ENCODE assay signal across 8 cellular contexts in genomic region chr1:110783292-110783918, GRCh38.
A peak's percentile ranks its signal among the peaks of the same experiment; 100 is the strongest.
DNase-seq lines count a peak whose midpoint lies in the region; ATAC-seq and TF ChIP-seq lines count a peak whose summit lies in the region.

No MANE protein-coding gene starts in this region.

- H3K9me3 ChIP-seq in thyroid gland = no peaks in the 10 kb centered on the region

- H3K4me3 Mint-ChIP-seq in naive B cell = peak overlapping the region in 4 of 8 donors; percentile 11 to 73 (median 34)

- H3K27me3 ChIP-seq in thyroid gland = no peaks in the 10 kb centered on the region

- H3K9me3 Mint-ChIP-seq in naive B cell = peaks cover 0 to 5% (median under 1%) of the 10 kb centered on the region in 7 donors

- H3K36me3 Mint-ChIP-seq in naive B cell = peaks cover 0 to under 1% of the 10 kb centered on the region in 2 donors

- 1 to 2% methylated on average over 5 of the region's 5 CpGs for WGBS in thyroid gland, 2 donors

- H3K27ac Mint-ChIP-seq in naive B cell = peak overlapping the region in 3 of 6 donors; percentile 22 to 64 (median 22)

- no peak for TF ChIP-seq POLR2A in thyroid gland (IDR thresholded peaks at IDR 0.05)

- H3K4me1 Mint-ChIP-seq in naive B cell = peaks cover 57 to 73% (median 58%) of the 10 kb centered on the region in 3 donors

- peak; percentile 62 to 96 (median 78) for TF ChIP-seq CTCF in thyroid gland (IDR thresholded peaks at IDR 0.05)

- intact Hi-C loops in thyroid gland (cut with DNase I) = loop anchor here (5.0 kb wide), 1 partner anchor 151 kb away; no protein-coding TSS in a partner anchor

- H3K4me3 ChIP-seq in thyroid gland (replicated peaks in 1 of 3) = no peak overlapping the region

- H3K27me3 Mint-ChIP-seq in naive B cell = peaks cover 0 to 10% (median 4%) of the 10 kb centered on the region in 3 donors

- H3K36me3 ChIP-seq in thyroid gland = no peaks in the 10 kb centered on the region

- H3K4me1 ChIP-seq in thyroid gland = no peaks in the 10 kb centered on the region

- peak; percentile 40 for DNase-seq in COLO668 (lab: John Stamatoyannopoulos, UW; ENCODE audit: unreplicated experiment)
- peak; percentile 19 for DNase-seq in HS-27A (ENCODE audit: low read depth)
- DNase-seq in NK-92 (lab: John Stamatoyannopoulos, UW; ENCODE audit: unreplicated experiment) = peak; percentile 8
- peak; percentile 35 for DNase-seq in activated CD8-positive, alpha-beta memory T cell treated with anti-CD3 and anti-CD28 coated beads, Interleukin-2, amount 50 U/mL, for 1 hour (ENCODE audit: extremely low read depth)
- peak; percentile 68 for DNase-seq in naive B cell
- peak; percentile 26 to 36 for DNase-seq in thyroid gland

- ATAC-seq in esophagus mucosa (peak; percentile 78), naive B cell (ENCODE audit: low read depth in 2 of 2) (no peak), HG02981 (IDR thresholded peaks at IDR 0.05; ENCODE audit: unreplicated experiment) (no peak)

- H3K27ac ChIP-seq in thyroid gland = no peak overlapping the region

Comparison
In these comparisons a context has a peak if more than half of its experiments do, and no peak if none do; other contexts are left out.
1. DNase-seq: peak in every context shown above with its lines; median percentile 68 in naive B cell; 40 in COLO668; 35 in activated CD8-positive, alpha-beta memory T cell treated with anti-CD3 and anti-CD28 coated beads, Interleukin-2, amount 50 U/mL, for 1 hour; 31 in thyroid gland; 19 in HS-27A; 8 in NK-92.